ENCODE assay signal across 8 cellular contexts in genomic region chr1:156146749-156147405, GRCh38. TPM values are rescaled to one million over a fixed set of nuclear protein-coding genes. Genes with fewer than 3 reads are reported as not detected.
DNase-seq lines count a peak whose midpoint lies in the region; ATAC-seq and TF ChIP-seq lines count a peak whose summit lies in the region.

No MANE protein-coding gene starts in this region.

- no peaks in the 10 kb centered on the region for H3K36me3 ChIP-seq in CD4-positive, CD25-positive, alpha-beta regulatory T cell (ENCODE audit: control insufficient read depth, insufficient read depth, low read length)
- H3K36me3 ChIP-seq in MG63 = peaks cover 3% of the 10 kb centered on the region

- H3K36me3 Mint-ChIP-seq in CD4-positive, CD25-positive, alpha-beta regulatory T cell = no peaks in the 10 kb centered on the region
- no peaks in the 10 kb centered on the region for H3K36me3 Mint-ChIP-seq in brain
- H3K36me3 Mint-ChIP-seq in nephron progenitor cell (ENCODE audit: low read depth) = no peaks in the 10 kb centered on the region

- H3K27ac Mint-ChIP-seq in CD4-positive, CD25-positive, alpha-beta regulatory T cell = peak overlapping the region in 1 of 3 donors; percentile 63
- H3K27ac Mint-ChIP-seq in brain (peak overlapping the region; percentile 87 to 94 (median 90)), nephron progenitor cell (no peak overlapping the region)

- H3K9me3 ChIP-seq in CD4-positive, CD25-positive, alpha-beta regulatory T cell (ENCODE audit: control insufficient read depth in 2 of 2, low read length in 2 of 2) = no peaks in the 10 kb centered on the region
- no peaks in the 10 kb centered on the region for H3K9me3 ChIP-seq in MG63

- H3K27me3 Mint-ChIP-seq in CD4-positive, CD25-positive, alpha-beta regulatory T cell = no peaks in the 10 kb centered on the region
- peaks cover 11% of the 10 kb centered on the region for H3K27me3 Mint-ChIP-seq in brain
- H3K27me3 Mint-ChIP-seq in nephron progenitor cell (ENCODE audit: low read depth, poor library complexity) = peaks cover 66% of the 10 kb centered on the region

- DNase-seq in CD4-positive, CD25-positive, alpha-beta regulatory T cell = peak in 2 of 3 donors; percentile 12 to 53
- DNase-seq in MG63 (peak; percentile 65), nephron progenitor cell (no peak), G401 (ENCODE audit: low spot score) (no peak), cerebellar nuclear complex (lab: John Stamatoyannopoulos, UW) (no peak)
- no peak for DNase-seq in NK-92 treated with Interleukin-12 subunit alpha and Interleukin-12 subunit beta, amount 100 ng/mL, for 24 hours (lab: John Stamatoyannopoulos, UW)

- TF ChIP-seq CTCF in brain (conservative IDR thresholded peaks at IDR 0.05) (no peak), nephron progenitor cell (IDR thresholded peaks at IDR 0.05) (no peak)

- in situ Hi-C loops in G401 (cut with HindIII; ENCODE audit: low sequenced_read_pairs) = no loop called here

- no peak overlapping the region for H3K4me3 Mint-ChIP-seq in CD4-positive, CD25-positive, alpha-beta regulatory T cell
- H3K4me3 Mint-ChIP-seq in brain = peak overlapping the region; percentile 59 to 82 (median 71)
- peak overlapping the region; percentile 74 for H3K4me3 Mint-ChIP-seq in nephron progenitor cell

- H3K4me3 ChIP-seq in CD4-positive, CD25-positive, alpha-beta regulatory T cell (ENCODE audit: low read depth, low read length) = no peak overlapping the region
- H3K4me3 ChIP-seq in MG63 = no peak overlapping the region

- H3K27me3 ChIP-seq in CD4-positive, CD25-positive, alpha-beta regulatory T cell (ENCODE audit: control insufficient read depth, insufficient read depth, low read length) = no peaks in the 10 kb centered on the region
- H3K27me3 ChIP-seq in MG63 = no peaks in the 10 kb centered on the region

- no peak for ATAC-seq in CD4-positive, CD25-positive, alpha-beta regulatory T cell (ENCODE audit: low read depth in 2 of 2)
- no peak for ATAC-seq in activated CD4-positive, CD25-positive, alpha-beta regulatory T cell treated with anti-CD3 and anti-CD28 coated beads, Interleukin-2, amount 50 U/mL, for 24 hours

- H3K27ac ChIP-seq in CD4-positive, CD25-positive, alpha-beta regulatory T cell (ENCODE audit: insufficient read depth, low read length, poor library complexity, severe bottlenecking) = no peak overlapping the region

- H3K4me1 Mint-ChIP-seq in CD4-positive, CD25-positive, alpha-beta regulatory T cell = peaks cover 6 to 17% (median 11%) of the 10 kb centered on the region in 4 donors
- H3K4me1 Mint-ChIP-seq in brain (peaks cover 70% of the 10 kb centered on the region), nephron progenitor cell (peaks cover 42% of the 10 kb centered on the region)

- H3K9me3 Mint-ChIP-seq in CD4-positive, CD25-positive, alpha-beta regulatory T cell = peaks cover 0 to 1% (median 0%) of the 10 kb centered on the region in 7 donors
- H3K9me3 Mint-ChIP-seq in brain = no peaks in the 10 kb centered on the region
- H3K9me3 Mint-ChIP-seq in nephron progenitor cell = no peaks in the 10 kb centered on the region

- H3K4me1 ChIP-seq in CD4-positive, CD25-positive, alpha-beta regulatory T cell (ENCODE audit: control insufficient read depth, insufficient read depth, low read length, poor library complexity, severe bottlenecking) = peaks cover 11% of the 10 kb centered on the region

RNA-seq across cellular contexts. Expression of gene SEMA4A, which starts 6.5 kb away (rescaled TPM):
- total RNA-seq in CD4-positive, CD25-positive, alpha-beta regulatory T cell = 41.2 TPM
- polyA plus RNA-seq in CD4-positive, CD25-positive, alpha-beta regulatory T cell = 1 to 10 TPM in 2 of 4 donors, under 1 TPM in 2; 0.89 to 2.2 (median 1.4) TPM
- total RNA-seq in MG63 (2014; rRNA removed; shearing (Covaris generic); ENCODE audit: low replicate concordance) = 0.49 TPM in 1 of 2 replicates, not detected in the other
- polyA plus RNA-seq in brain (ENCODE audit: insufficient read depth, low read depth, low replicate concordance) = 6.6 TPM
- total RNA-seq in G401 (2014; rRNA removed; shearing (Covaris generic)) = 1.8 and 2.0 TPM in 2 replicates

RNA-seq across cellular contexts. Expression of gene LMNA, which starts 32.4 kb away (rescaled TPM):
- total RNA-seq in CD4-positive, CD25-positive, alpha-beta regulatory T cell = 1,807 TPM
- 100 to 1,000 TPM in 1 of 4 donors, 10 to 100 TPM in 3; 54.1 to 113 (median 83.1) TPM for polyA plus RNA-seq in CD4-positive, CD25-positive, alpha-beta regulatory T cell
- 1,337 and 1,568 TPM in 2 replicates for total RNA-seq in MG63 (2014; rRNA removed; shearing (Covaris generic); ENCODE audit: low replicate concordance)
- 55.1 TPM for polyA plus RNA-seq in brain (ENCODE audit: insufficient read depth, low read depth, low replicate concordance)
- 314 and 341 TPM in 2 replicates for total RNA-seq in G401 (2014; rRNA removed; shearing (Covaris generic))

RNA-seq across cellular contexts. Expression of gene SLC25A44, which starts 47.0 kb away (rescaled TPM):
- 21.3 TPM for total RNA-seq in CD4-positive, CD25-positive, alpha-beta regulatory T cell
- 10 to 100 TPM in 3 of 4 donors, 1 to 10 TPM in 1; 8.2 to 17.5 (median 12.7) TPM for polyA plus RNA-seq in CD4-positive, CD25-positive, alpha-beta regulatory T cell
- 12.7 and 13.1 TPM in 2 replicates for total RNA-seq in MG63 (2014; rRNA removed; shearing (Covaris generic); ENCODE audit: low replicate concordance)
- 30.4 TPM for polyA plus RNA-seq in brain (ENCODE audit: insufficient read depth, low read depth, low replicate concordance)
- total RNA-seq in G401 (2014; rRNA removed; shearing (Covaris generic)) = 7.3 and 11.9 TPM in 2 replicates

Comparison
In these comparisons a context has a peak if more than half of its experiments do, and no peak if none do; other contexts are left out.
1. DNase-seq: peak in CD4-positive, CD25-positive, alpha-beta regulatory T cell (2 of 3) and MG63 (single experiment); none in nephron progenitor cell (single experiment), NK-92 treated with Interleukin-12 subunit alpha and Interleukin-12 subunit beta, amount 100 ng/mL, for 24 hours (single experiment), G401 (single experiment) and cerebellar nuclear complex (0 of 2).
2. H3K4me3 Mint-ChIP-seq: peak in brain (5 of 5) and nephron progenitor cell (single experiment); none in CD4-positive, CD25-positive, alpha-beta regulatory T cell (0 of 4).
3. RNA of gene SEMA4A, which starts 6.5 kb away (total RNA-seq): 41.2 TPM in CD4-positive, CD25-positive, alpha-beta regulatory T cell (single experiment); 1.8 to 2.0 TPM in G401 and 0.49 TPM in MG63; every median in the first group is over 10 times any median in the second.